1 cellular context compared by ENCODE assay signal in the genomic region with DNA sequence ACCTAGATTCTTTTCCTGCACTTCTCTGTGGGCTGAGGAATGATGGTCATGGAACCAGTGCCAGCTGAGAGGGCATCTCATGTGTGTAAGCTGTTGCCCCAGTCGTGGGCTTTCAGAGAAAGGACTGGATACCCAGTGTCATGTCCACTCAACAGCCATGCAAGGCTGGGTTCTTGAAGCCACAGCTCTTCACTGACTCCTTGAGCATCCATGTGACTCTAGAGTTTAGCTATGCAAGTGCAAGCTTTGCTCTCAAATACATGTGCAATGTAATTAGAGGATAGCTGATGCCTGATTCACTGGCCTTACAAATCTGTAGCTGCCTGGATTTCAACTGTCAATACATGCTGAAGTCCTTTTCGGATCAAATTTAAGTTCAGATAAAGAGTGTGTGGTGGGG.
TF ChIP-seq lines count a peak whose summit lies in the region.

No MANE protein-coding gene starts in this region.

TF ChIP-seq in HepG2, 621 proteins besides CTCF, POLR2A, EP300 and RAD21 (continued from another document):
- no peak for TF ChIP-seq ZNF234 (CRISPR knock-in tag; conservative IDR thresholded peaks at IDR 0.05)
- TF ChIP-seq, protein P1, sequence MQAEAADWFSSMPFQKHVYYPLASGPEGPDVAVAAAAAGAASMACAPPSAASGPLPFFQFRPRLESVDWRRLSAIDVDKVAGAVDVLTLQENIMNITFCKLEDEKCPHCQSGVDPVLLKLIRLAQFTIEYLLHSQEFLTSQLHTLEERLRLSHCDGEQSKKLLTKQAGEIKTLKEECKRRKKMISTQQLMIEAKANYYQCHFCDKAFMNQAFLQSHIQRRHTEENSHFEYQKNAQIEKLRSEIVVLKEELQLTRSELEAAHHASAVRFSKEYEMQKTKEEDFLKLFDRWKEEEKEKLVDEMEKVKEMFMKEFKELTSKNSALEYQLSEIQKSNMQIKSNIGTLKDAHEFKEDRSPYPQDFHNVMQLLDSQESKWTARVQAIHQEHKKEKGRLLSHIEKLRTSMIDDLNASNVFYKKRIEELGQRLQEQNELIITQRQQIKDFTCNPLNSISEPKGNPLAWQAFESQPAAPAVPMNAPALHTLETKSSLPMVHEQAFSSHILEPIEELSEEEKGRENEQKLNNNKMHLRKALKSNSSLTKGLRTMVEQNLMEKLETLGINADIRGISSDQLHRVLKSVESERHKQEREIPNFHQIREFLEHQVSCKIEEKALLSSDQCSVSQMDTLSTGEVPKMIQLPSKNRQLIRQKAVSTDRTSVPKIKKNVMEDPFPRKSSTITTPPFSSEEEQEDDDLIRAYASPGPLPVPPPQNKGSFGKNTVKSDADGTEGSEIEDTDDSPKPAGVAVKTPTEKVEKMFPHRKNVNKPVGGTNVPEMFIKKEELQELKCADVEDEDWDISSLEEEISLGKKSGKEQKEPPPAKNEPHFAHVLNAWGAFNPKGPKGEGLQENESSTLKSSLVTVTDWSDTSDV (CRISPR knock-in tag; IDR thresholded peaks at IDR 0.05): no peak
